ENCODE assay signal across 9 cellular contexts in genomic region chr12:62730649-62731377, GRCh38.
A peak's percentile ranks its signal among the peaks of the same experiment; 100 is the strongest.
DNase-seq lines count a peak whose midpoint lies in the region; ATAC-seq and TF ChIP-seq lines count a peak whose summit lies in the region.
"Had no signal": no experiment of that assay in that cellular context is flagged by ENCODE, and none has a peak within 500 bp of the region (broad histone marks: within the 10 kb centered on the region; RNA-seq: fewer than 3 reads in every experiment).

No MANE protein-coding gene starts in this region.

- H3K27me3 ChIP-seq in body of pancreas: no peaks in the 10 kb centered on the region

- H3K4me3 ChIP-seq in body of pancreas (no peak overlapping the region), lower leg skin (ENCODE audit: low read depth, poor library complexity, severe bottlenecking) (no peak overlapping the region)

- no peak for TF ChIP-seq CTCF in body of pancreas (IDR thresholded peaks at IDR 0.05)
- no peak for TF ChIP-seq CTCF in lower leg skin (IDR thresholded peaks at IDR 0.05)

- H3K9me3 ChIP-seq in body of pancreas: no peaks in the 10 kb centered on the region

- no peaks in the 10 kb centered on the region for H3K4me1 ChIP-seq in body of pancreas

- peak; percentile 61 for DNase-seq in CD1c-positive myeloid dendritic cell (ENCODE audit: extremely low spot score)
- DNase-seq in Kasumi-1 (lab: John Stamatoyannopoulos, UW): peak; percentile 72 to 74
- DNase-seq in body of pancreas: no peak
- peak; percentile 24 to 73 for DNase-seq in lung microvascular endothelial cell (ENCODE audit: low read depth in 2 of 2)
- no peak for DNase-seq in lower leg skin (ENCODE audit: low spot score in 2 of 2)
- no peak for DNase-seq in globus pallidus (ENCODE audit: low spot score)
- no peak for DNase-seq in activated gamma-delta T cell treated with Interleukin-2 at 50 U/mL for 16 hours
- DNase-seq: islet precursor cell had no signal

- H3K27ac ChIP-seq in body of pancreas: peak overlapping the region in 2 of 4 donors; percentile 6 to 53

- WGBS in body of pancreas, 2 donors: 71 to 74% methylated on average over 5 of the region's 5 CpGs
- WGBS in lower leg skin, 2 donors: 41 to 47% methylated on average over 5 of the region's 5 CpGs

- no peak for TF ChIP-seq POLR2A in body of pancreas (IDR thresholded peaks at IDR 0.05)
- TF ChIP-seq POLR2A in lower leg skin (IDR thresholded peaks at IDR 0.05): no peak

- ATAC-seq in body of pancreas (peak; percentile 34), GM21528 (IDR thresholded peaks at IDR 0.05; ENCODE audit: low FRiP score, unreplicated experiment) (no peak)

- intact Hi-C loops in body of pancreas (cut with DNase I): no loop called here
- intact Hi-C loops in lower leg skin (cut with DNase I; ENCODE audit: low total_unique reads): loop anchor here (10.0 kb wide), 1 partner anchor 126 kb away; no protein-coding TSS in a partner anchor

- no peaks in the 10 kb centered on the region for H3K36me3 ChIP-seq in body of pancreas (replicated peaks in 1 of 2; ENCODE audit: insufficient read depth in 1 of 2, low read depth in 2 of 2)

Comparison
In these comparisons a context has a peak if more than half of its experiments do, and no peak if none do; other contexts are left out.
1. DNase-seq: peak in CD1c-positive myeloid dendritic cell (single experiment), Kasumi-1 (2 of 2) and lung microvascular endothelial cell (2 of 2); none in body of pancreas (0 of 4), lower leg skin (0 of 2), globus pallidus (single experiment) and activated gamma-delta T cell treated with Interleukin-2 at 50 U/mL for 16 hours (single experiment).